Comparison of ENCODE assay signal across 27 cellular contexts in genomic region chr1:61922950-61923480, GRCh38.
"Had no signal": no experiment of that assay in that cellular context is flagged by ENCODE, and none has a peak within 500 bp of the region (broad histone marks: within the 10 kb centered on the region; RNA-seq: fewer than 3 reads in every experiment).

No MANE protein-coding gene starts in this region.

- ATAC-seq: left colon; left lung; lower lobe of right lung; natural killer cell; right lobe of liver; stimulated activated memory B cell treated with anti-CD40 and anti-IgM and Interleukin-4, amounts not matched to agents 10 μg/mL and 1 μg/mL and 100 μg/mL, for 72 hours; stimulated activated naive CD8-positive, alpha-beta T cell treated with anti-CD3 and anti-CD28 coated beads, Interleukin-15, amount 100 ng/mL, for 72 hours had no signal

- H3K36me3 Mint-ChIP-seq: natural killer cell had no signal

- H2AFZ ChIP-seq: neural progenitor cell had no signal

- H3K4me2 ChIP-seq: neural progenitor cell had no signal

- H3K27ac ChIP-seq: left lung, lower lobe of right lung, neural progenitor cell, neutrophil, ovary, right atrium auricular region, right lobe of liver, tibial nerve, upper lobe of left lung had no signal

- H3K9me3 Mint-ChIP-seq: neural progenitor cell; stimulated activated memory B cell treated with anti-CD40 and anti-IgM and Interleukin-4, amounts not matched to agents 10 μg/mL and 1 μg/mL and 100 μg/mL, for 72 hours had no signal

- H3K4me3 Mint-ChIP-seq: immature natural killer cell; naive B cell; natural killer cell; nephron progenitor cell; neural progenitor cell; stimulated activated memory B cell treated with anti-CD40 and anti-IgM and Interleukin-4, amounts not matched to agents 10 μg/mL and 1 μg/mL and 100 μg/mL, for 72 hours; stimulated activated naive CD8-positive, alpha-beta T cell treated with anti-CD3 and anti-CD28 coated beads, Interleukin-15, amount 100 ng/mL, for 72 hours had no signal

- DNase-seq: hypothalamus; immature natural killer cell; kidney; left colon; left lung; lower lobe of right lung; mammary epithelial cell; mesenchymal stem cell; naive B cell; natural killer cell; nephron progenitor cell; occipital lobe; ovary; right lobe of liver; stimulated activated CD4-positive, alpha-beta T cell treated with anti-CD3 and anti-CD28 coated beads, Interleukin-12 subunit alpha, Interleukin-12 subunit beta, amount 100 ng/mL, for 4 hours; stimulated activated CD4-positive, alpha-beta T cell treated with anti-CD3 and anti-CD28 coated beads, Interleukin-15, amount 100 ng/mL, for 24 hours; stimulated activated CD4-positive, alpha-beta T cell treated with anti-CD3 and anti-CD28 coated beads, Interleukin-4, amount 100 ng/mL, for 24 hours; stimulated activated naive CD4-positive, alpha-beta T cell treated with Interleukin-2 at 50 U/mL for 16 hours; stimulated activated naive CD8-positive, alpha-beta T cell treated with anti-CD3 and anti-CD28 coated beads, Interleukin-15, amount 100 ng/mL, for 72 hours; substantia nigra; upper lobe of left lung had no signal

- H3K27me3 Mint-ChIP-seq: naive B cell; progenitor cell of endocrine pancreas; stimulated activated memory B cell treated with anti-CD40 and anti-IgM and Interleukin-4, amounts not matched to agents 10 μg/mL and 1 μg/mL and 100 μg/mL, for 72 hours; stimulated activated naive CD8-positive, alpha-beta T cell treated with anti-CD3 and anti-CD28 coated beads, Interleukin-15, amount 100 ng/mL, for 72 hours had no signal

- H3K4me3 ChIP-seq: left lung, lower lobe of right lung, neural progenitor cell, ovary, right atrium auricular region, right lobe of liver, tibial nerve, upper lobe of left lung had no signal

- H3K27me3 ChIP-seq: left lung, neural progenitor cell, neutrophil, ovary, right atrium auricular region, right lobe of liver, tibial nerve, upper lobe of left lung had no signal

- H3K36me3 ChIP-seq: left lung, lower lobe of right lung, neural progenitor cell, neutrophil, ovary, upper lobe of left lung had no signal

- H3K4me1 Mint-ChIP-seq: immature natural killer cell; nephron progenitor cell; stimulated activated memory B cell treated with anti-CD40 and anti-IgM and Interleukin-4, amounts not matched to agents 10 μg/mL and 1 μg/mL and 100 μg/mL, for 72 hours; stimulated activated naive CD8-positive, alpha-beta T cell treated with anti-CD3 and anti-CD28 coated beads, Interleukin-15, amount 100 ng/mL, for 72 hours had no signal

- H3K27ac Mint-ChIP-seq: immature natural killer cell; naive B cell; natural killer cell; nephron progenitor cell; neural progenitor cell; progenitor cell of endocrine pancreas; stimulated activated memory B cell treated with anti-CD40 and anti-IgM and Interleukin-4, amounts not matched to agents 10 μg/mL and 1 μg/mL and 100 μg/mL, for 72 hours; stimulated activated naive CD8-positive, alpha-beta T cell treated with anti-CD3 and anti-CD28 coated beads, Interleukin-15, amount 100 ng/mL, for 72 hours had no signal

- H3K4me1 ChIP-seq: left lung, lower lobe of right lung, neural progenitor cell, right atrium auricular region, right lobe of liver, tibial nerve, upper lobe of left lung had no signal
